9 cellular contexts compared by ENCODE assay signal in genomic region chr20:43389839-43390626, GRCh38.
A peak's percentile ranks its signal among the peaks of the same experiment; 100 is the strongest.
DNase-seq lines count a peak whose midpoint lies in the region; ATAC-seq and TF ChIP-seq lines count a peak whose summit lies in the region.
"Had no signal": no experiment of that assay in that cellular context is flagged by ENCODE, and none has a peak within 500 bp of the region (broad histone marks: within the 10 kb centered on the region; RNA-seq: fewer than 3 reads in every experiment).

No MANE protein-coding gene starts in this region.

- TF ChIP-seq CTCF in left ventricle myocardium inferior (IDR thresholded peaks at IDR 0.05; ENCODE audit: borderline replicate concordance) (peak; percentile 48), OCI-LY1 (IDR thresholded peaks at IDR 0.05; ENCODE audit: low read length) (peak; percentile 57), uterus (IDR thresholded peaks at IDR 0.05) (no peak)

- DNase-seq in left ventricle myocardium inferior (no peak), Right ventricle myocardium superior (no peak), head of caudate nucleus (peak in 25 of 42 donors; percentile 6 to 68 (median 32)), uterus (no peak), NCI-H2029 treated with DMSO at 0.1 percent for 48 hours (lab: John Stamatoyannopoulos, UW) (no peak)
- DNase-seq: activated CD8-positive, alpha-beta memory T cell treated with anti-CD3 and anti-CD28 coated beads, Interleukin-2, amount 10 ng/mL, durations not matched to agents 7 days and 5 days had no signal

- H2AFZ ChIP-seq in OCI-LY1 (ENCODE audit: low read length) = no peak overlapping the region

- no peaks in the 10 kb centered on the region for H3K9me2 ChIP-seq in OCI-LY1 (ENCODE audit: low read depth, low read length)

- H3K27ac ChIP-seq in left ventricle myocardium inferior (replicated peaks) (peak overlapping the region; percentile 78), OCI-LY1 (ENCODE audit: low read depth, low read length, poor library complexity, severe bottlenecking) (no peak overlapping the region), uterus (peak overlapping the region; percentile 1 to 66)

- H3K4me2 ChIP-seq in OCI-LY1 (ENCODE audit: low read length) = no peak overlapping the region

- H3K36me3 ChIP-seq in left ventricle myocardium inferior (no peaks in the 10 kb centered on the region), OCI-LY1 (ENCODE audit: insufficient read depth, low read length) (no peaks in the 10 kb centered on the region), uterus (no peaks in the 10 kb centered on the region)

- no peak overlapping the region for H3K9ac ChIP-seq in OCI-LY1 (ENCODE audit: low read length)

- intact Hi-C loops in left ventricle myocardium inferior (cut with micrococcal nuclease) (no loop called here), Right ventricle myocardium superior (cut with DNase I) (no loop called here), head of caudate nucleus (cut with DNase I) (no loop called here), uterus (cut with DNase I; ENCODE audit: low total_unique reads) (no loop called here)

- H3K27me3 ChIP-seq in left ventricle myocardium inferior (ENCODE audit: low read depth) (peaks cover 69% of the 10 kb centered on the region), OCI-LY1 (ENCODE audit: insufficient read depth, low read length) (no peaks in the 10 kb centered on the region), uterus (no peaks in the 10 kb centered on the region)

- no peaks in the 10 kb centered on the region for H3K4me1 ChIP-seq in left ventricle myocardium inferior
- no peaks in the 10 kb centered on the region for H3K4me1 ChIP-seq in OCI-LY1 (ENCODE audit: insufficient read depth, low read length, severe bottlenecking)
- no peaks in the 10 kb centered on the region for H3K4me1 ChIP-seq in uterus

- no peak for TF ChIP-seq POLR2A in uterus (IDR thresholded peaks at IDR 0.05)

- H3K9me3 ChIP-seq in left ventricle myocardium inferior (replicated peaks) (peaks cover 7% of the 10 kb centered on the region), OCI-LY1 (ENCODE audit: low read length) (no peaks in the 10 kb centered on the region), uterus (no peaks in the 10 kb centered on the region)

- no peaks in the 10 kb centered on the region for H4K20me1 ChIP-seq in OCI-LY1 (ENCODE audit: insufficient read depth, low read length)

- no peaks in the 10 kb centered on the region for H3F3A ChIP-seq in OCI-LY1 (ENCODE audit: insufficient read depth, low read length)

- ATAC-seq in Right ventricle myocardium superior (ENCODE audit: poor library complexity) (no peak), GM21526 (IDR thresholded peaks at IDR 0.05; ENCODE audit: low FRiP score, unreplicated experiment) (no peak), GM21447 (IDR thresholded peaks at IDR 0.05; ENCODE audit: unreplicated experiment) (no peak)
- ATAC-seq: activated CD8-positive, alpha-beta memory T cell treated with anti-CD3 and anti-CD28 coated beads, Interleukin-2, amount 10 ng/mL, durations not matched to agents 7 days and 5 days had no signal

- H3K79me2 ChIP-seq in OCI-LY1 (ENCODE audit: insufficient read depth, low read length) = no peaks in the 10 kb centered on the region

- H3K4me3 ChIP-seq in left ventricle myocardium inferior (no peak overlapping the region), OCI-LY1 (ENCODE audit: low read depth, low read length, poor library complexity, severe bottlenecking) (no peak overlapping the region), uterus (no peak overlapping the region)

Comparison
In these comparisons a context has a peak if more than half of its experiments do, and no peak if none do; other contexts are left out.
1. DNase-seq: peak in head of caudate nucleus (25 of 42); none in left ventricle myocardium inferior (single experiment), Right ventricle myocardium superior (single experiment), uterus (0 of 2) and NCI-H2029 treated with DMSO at 0.1 percent for 48 hours (single experiment).
2. CTCF ChIP-seq: peak in left ventricle myocardium inferior (single experiment) and OCI-LY1 (single experiment); none in uterus (0 of 4).